12 cellular contexts compared by ENCODE assay signal in the genomic region with DNA sequence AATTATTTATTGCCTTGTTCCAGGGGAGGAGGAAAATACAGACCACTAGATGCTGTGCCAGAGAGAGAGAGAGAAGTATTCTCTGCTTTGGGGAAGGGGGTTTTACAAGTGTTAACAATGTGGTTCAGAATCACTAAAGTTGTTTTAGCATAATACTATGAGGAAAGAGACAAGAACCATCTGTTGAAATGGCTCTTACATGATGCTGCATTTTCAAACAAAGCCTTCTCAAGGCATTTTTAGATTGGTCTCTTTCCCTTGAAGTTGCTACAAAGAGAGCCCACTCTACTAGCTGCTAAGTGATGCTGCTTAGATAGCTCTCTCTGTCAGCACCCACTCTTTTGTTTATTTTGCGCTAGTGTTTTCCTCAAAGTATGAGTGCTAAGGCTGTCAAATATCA.
A peak's percentile ranks its signal among the peaks of the same experiment; 100 is the strongest.
DNase-seq lines count a peak whose midpoint lies in the region; ATAC-seq and TF ChIP-seq lines count a peak whose summit lies in the region.
"Had no signal": no experiment of that assay in that cellular context is flagged by ENCODE, and none has a peak within 500 bp of the region (broad histone marks: within the 10 kb centered on the region; RNA-seq: fewer than 3 reads in every experiment).

No MANE protein-coding gene starts in this region.

- H3K9me3 ChIP-seq in mesodermal cell (ENCODE audit: control insufficient read depth, low read length) (no peaks in the 10 kb centered on the region), thoracic aorta (no peaks in the 10 kb centered on the region)

- peak overlapping the region; percentile 95 for H3K27ac ChIP-seq in RWPE1
- peak overlapping the region; percentile 95 for H3K27ac ChIP-seq in mesodermal cell (ENCODE audit: low read depth, low read length, severe bottlenecking)
- peak overlapping the region; percentile 78 to 89 for H3K27ac ChIP-seq in thoracic aorta

- peak overlapping the region; percentile 94 for H3K27ac Mint-ChIP-seq in endothelial cell (ENCODE audit: unreplicated experiment)
- H3K27ac Mint-ChIP-seq: T-helper 1 cell treated with Interleukin-12 subunit alpha and Interleukin-12 subunit beta and Interleukin-4 antibody, amounts not matched to agents 30 μg/mL and 1 μg/mL, for 36 hours had no signal

- H3K4me3 Mint-ChIP-seq in endothelial cell (ENCODE audit: unreplicated experiment): no peak overlapping the region
- H3K4me3 Mint-ChIP-seq: activated T-cell treated with anti-CD3 and anti-CD28 coated beads, Interleukin-2, amount 50 U/mL, for 4 hours; T-helper 1 cell treated with Interleukin-12 subunit alpha and Interleukin-12 subunit beta and Interleukin-4 antibody, amounts not matched to agents 30 μg/mL and 1 μg/mL, for 36 hours had no signal

- H3K9me3 Mint-ChIP-seq in endothelial cell (ENCODE audit: unreplicated experiment): no peaks in the 10 kb centered on the region
- H3K9me3 Mint-ChIP-seq: activated T-cell treated with anti-CD3 and anti-CD28 coated beads, Interleukin-2, amount 50 U/mL, for 4 hours; T-helper 1 cell treated with Interleukin-12 subunit alpha and Interleukin-12 subunit beta and Interleukin-4 antibody, amounts not matched to agents 30 μg/mL and 1 μg/mL, for 36 hours had no signal

- H3K4me1 ChIP-seq in mesodermal cell (ENCODE audit: control insufficient read depth, insufficient read depth, low read length, poor library complexity, severe bottlenecking): peaks cover 26% of the 10 kb centered on the region
- H3K4me1 ChIP-seq in thoracic aorta (ENCODE audit: control insufficient read depth in 1 of 2, low read depth in 2 of 2): peaks cover 25 to 62% of the 10 kb centered on the region in 2 donors

- POLR2A ChIA-PET in RWPE1 (lab: Yijun Ruan, JAX; ENCODE audit: low non-redundant PET): no interaction called here

- DNase-seq in RWPE1 (ENCODE audit: low spot score) (no peak), endothelial cell (ENCODE audit: low spot score) (no peak), thoracic aorta (ENCODE audit: low spot score) (no peak), kidney tubule cell (ENCODE audit: low spot score) (no peak), NCI-H1694 (lab: John Stamatoyannopoulos, UW) (no peak)
- DNase-seq in activated CD4-positive, alpha-beta T cell treated with anti-CD3 and anti-CD28 coated beads for 48 hours: no peak
- DNase-seq: activated T-cell treated with anti-CD3 and anti-CD28 coated beads, Interleukin-2, amount 50 U/mL, for 4 hours; effector CD4-positive, alpha-beta T cell; stimulated activated CD4-positive, alpha-beta T cell treated with anti-CD3 and anti-CD28 coated beads, Interleukin-4, amount 100 ng/mL, for 4 hours had no signal

- H3K36me3 ChIP-seq in mesodermal cell (ENCODE audit: control insufficient read depth, insufficient read depth, low read length) (no peaks in the 10 kb centered on the region), thoracic aorta (peaks cover 3% of the 10 kb centered on the region)

- no peaks in the 10 kb centered on the region for H3K27me3 Mint-ChIP-seq in endothelial cell (ENCODE audit: unreplicated experiment)

- CTCF ChIA-PET in RWPE1 (lab: Yijun Ruan, JAX): interaction anchor here (0.8 to 1.1 kb wide), 2 partner anchors 173 to 251 kb away, joined by 5 read pairs; no protein-coding TSS in a partner anchor

- 67 to 80% methylated on average over 1 of the region's 1 CpG for WGBS in mesodermal cell (ENCODE audit: insufficient coverage in 2 of 2), 2 experiments

- H3K36me3 Mint-ChIP-seq in endothelial cell (ENCODE audit: low read depth, unreplicated experiment): no peaks in the 10 kb centered on the region

- no peak overlapping the region for H3K4me3 ChIP-seq in mesodermal cell (ENCODE audit: extremely low read depth, insufficient read depth, low read length, poor library complexity, severe bottlenecking)
- H3K4me3 ChIP-seq in thoracic aorta: peak overlapping the region; percentile 43

- H3K27me3 ChIP-seq in thoracic aorta (replicated peaks; ENCODE audit: insufficient read depth): no peaks in the 10 kb centered on the region

- TF ChIP-seq CTCF in RWPE1 (conservative IDR thresholded peaks at IDR 0.05; ENCODE audit: low read depth) (no peak), endothelial cell (IDR thresholded peaks at IDR 0.05; ENCODE audit: unreplicated experiment) (no peak), thoracic aorta (IDR thresholded peaks at IDR 0.05) (no peak)

- ATAC-seq in thoracic aorta (ENCODE audit: insufficient number of reproducible peaks, low FRiP score, low read depth) (no peak), HG02973 (IDR thresholded peaks at IDR 0.05; ENCODE audit: unreplicated experiment) (no peak)
- ATAC-seq: activated T-cell treated with anti-CD3 and anti-CD28 coated beads, Interleukin-2, amount 50 U/mL, for 4 hours had no signal

- H3K4me1 Mint-ChIP-seq in endothelial cell (ENCODE audit: unreplicated experiment): peaks cover 12% of the 10 kb centered on the region
